Comparison of ENCODE assay signal across 8 cellular contexts in the genomic region with DNA sequence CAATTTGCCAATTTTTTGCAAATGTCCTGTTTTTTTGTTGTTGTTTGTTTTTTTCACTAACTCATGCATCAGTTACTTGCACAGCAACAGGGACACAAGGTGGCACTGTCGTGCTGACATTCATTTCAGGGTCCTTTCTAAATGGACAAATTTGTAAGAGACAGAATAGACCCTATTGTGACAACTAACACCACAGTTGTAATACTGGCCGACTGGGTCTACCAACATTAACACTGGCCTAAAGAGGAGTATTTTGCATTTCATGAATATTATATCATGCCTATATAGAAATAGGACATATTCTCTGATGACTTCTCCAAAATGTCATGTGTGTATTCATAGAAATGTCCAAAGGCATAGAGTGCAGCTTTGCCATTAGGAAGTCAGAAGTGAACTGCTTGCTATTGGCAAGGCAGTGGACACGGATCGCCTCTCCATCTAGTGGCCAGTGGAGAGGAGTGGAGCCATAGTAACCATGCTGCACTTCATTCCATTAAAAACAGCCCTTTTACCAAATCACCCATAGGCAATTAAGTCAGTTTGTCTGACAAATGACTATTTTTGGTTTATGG. TPM values are rescaled to one million over a fixed set of nuclear protein-coding genes. Genes with fewer than 3 reads are reported as not detected.
DNase-seq lines count a peak whose midpoint lies in the region; ATAC-seq, FAIRE-seq and TF ChIP-seq lines count a peak whose summit lies in the region.

No MANE protein-coding gene starts in this region.

- POLR2A ChIA-PET in GM12878 (lab: Charles Lee) = no interaction called here

- H3F3A ChIP-seq in MM.1S (ENCODE audit: insufficient read depth, low read length) (no peaks in the 10 kb centered on the region), SU-DHL-6 (ENCODE audit: insufficient read depth) (no peaks in the 10 kb centered on the region), smooth muscle cell (ENCODE audit: low read depth) (no peaks in the 10 kb centered on the region)

- H3K9me2 ChIP-seq in MM.1S (replicated peaks; ENCODE audit: insufficient read depth, low read length) (no peaks in the 10 kb centered on the region), SU-DHL-6 (replicated peaks; ENCODE audit: insufficient read depth, low read length) (no peaks in the 10 kb centered on the region)

- H3K9ac ChIP-seq in MM.1S (ENCODE audit: low read length) = no peak overlapping the region
- H3K9ac ChIP-seq in SU-DHL-6 (ENCODE audit: low read length) = no peak overlapping the region
- no peak overlapping the region for H3K9ac ChIP-seq in GM12878 (ENCODE audit: control insufficient read depth, insufficient read depth, low read length)
- no peak overlapping the region for H3K9ac ChIP-seq in smooth muscle cell (ENCODE audit: low read depth)

- H4K20me1 ChIP-seq in MM.1S (ENCODE audit: insufficient read depth, low read length) (no peaks in the 10 kb centered on the region), SU-DHL-6 (ENCODE audit: low read depth, low read length) (no peaks in the 10 kb centered on the region), GM12878 (ENCODE audit: control insufficient read depth, insufficient read depth) (no peaks in the 10 kb centered on the region), smooth muscle cell (ENCODE audit: low read depth) (no peaks in the 10 kb centered on the region)

- no peak for TF ChIP-seq POLR2A in GM12878 (IDR thresholded peaks at IDR 0.05; ENCODE audit: low read depth, low read length)

- FAIRE-seq in GM12878 (lab: Jason Lieb, UNC) = peak; percentile 49

- H3K27me3 ChIP-seq in MM.1S (replicated peaks; ENCODE audit: insufficient read depth, low read length) (no peaks in the 10 kb centered on the region), SU-DHL-6 (ENCODE audit: low read length) (no peaks in the 10 kb centered on the region), GM12878 (replicated peaks in 1 of 2; ENCODE audit: control insufficient read depth in 2 of 2, insufficient read depth in 2 of 2, low read length in 1 of 2) (no peaks in the 10 kb centered on the region), smooth muscle cell (ENCODE audit: low read depth) (no peaks in the 10 kb centered on the region)

- SMC1A ChIA-PET in GM12878 (lab: Charles Lee; ENCODE audit: uncharacterized antibody, unreplicated experiment) = interaction anchor here (1.0 to 4.8 kb wide), 17 partner anchors 9 to 602 kb away, joined by 3 to 27 read pairs (median 4); no protein-coding TSS in a partner anchor

- BruUV-seq in GM12878 (replicated peaks; lab: Mats Ljungman, UMichigan) = no TSS peak

- TF ChIP-seq RAD21 in GM12878 (IDR thresholded peaks at IDR 0.05; ENCODE audit: insufficient read depth, low read depth, low read length) = peak; percentile 93

- DNase-seq in ELR (ENCODE audit: low read depth) (peak; percentile 69), MM.1S (peak; percentile 60), GM12878 (ENCODE audit: low read depth, low spot score) (peak; percentile 26), hippocampal formation (lab: John Stamatoyannopoulos, UW) (peak; percentile 70 to 94), smooth muscle cell (lab: John Stamatoyannopoulos, UW; ENCODE audit: unreplicated experiment) (no peak)

- H3K4me1 ChIP-seq in MM.1S (ENCODE audit: low read length) (no peaks in the 10 kb centered on the region), GM12878 (ENCODE audit: control insufficient read depth, insufficient read depth, low read length) (no peaks in the 10 kb centered on the region), smooth muscle cell (ENCODE audit: low read depth) (no peaks in the 10 kb centered on the region)

- H3K9me3 ChIP-seq in MM.1S (replicated peaks; ENCODE audit: insufficient read depth, low read length) (no peaks in the 10 kb centered on the region), SU-DHL-6 (ENCODE audit: insufficient read depth, low read length) (no peaks in the 10 kb centered on the region), GM12878 (replicated peaks; ENCODE audit: control insufficient read depth, insufficient read depth, low read length) (no peaks in the 10 kb centered on the region), smooth muscle cell (replicated peaks; ENCODE audit: low read depth) (no peaks in the 10 kb centered on the region)

- intact Hi-C loops in GM12878 (cut with micrococcal nuclease; ENCODE audit: unreplicated experiment) = loop anchor here (1.0 to 10.0 kb wide), 6 partner anchors 77 to 722 kb away; no protein-coding TSS in a partner anchor

- H3K4me2 ChIP-seq in MM.1S (ENCODE audit: low read depth, low read length) = no peak overlapping the region
- no peak overlapping the region for H3K4me2 ChIP-seq in SU-DHL-6 (ENCODE audit: low read depth, low read length, poor library complexity, severe bottlenecking)
- H3K4me2 ChIP-seq in GM12878 (ENCODE audit: control insufficient read depth, insufficient read depth) = no peak overlapping the region
- H3K4me2 ChIP-seq in smooth muscle cell = no peak overlapping the region

- in situ Hi-C loops in GM12878 (cut with MboI) = loop anchor here (5.0 to 10.0 kb wide), 2 partner anchors 70 to 602 kb away; no protein-coding TSS in a partner anchor

- TF ChIP-seq EP300 in GM12878 (IDR thresholded peaks at IDR 0.05; ENCODE audit: borderline replicate concordance in 1 of 2, control insufficient read depth in 1 of 2, low read depth in 2 of 2, low read length in 2 of 2) = no peak

- H3K79me2 ChIP-seq in MM.1S (ENCODE audit: low read length) = no peaks in the 10 kb centered on the region
- H3K79me2 ChIP-seq in SU-DHL-6 (ENCODE audit: insufficient read depth, low read length) = no peaks in the 10 kb centered on the region
- H3K79me2 ChIP-seq in GM12878 (ENCODE audit: control insufficient read depth, insufficient read depth, low read length) = no peaks in the 10 kb centered on the region
- H3K79me2 ChIP-seq in smooth muscle cell (ENCODE audit: low read depth) = no peaks in the 10 kb centered on the region

- CTCF ChIA-PET in GM12878 (lab: Yijun Ruan, JAX) = interaction anchor here (0.6 to 4.6 kb wide), 34 partner anchors 7 to 693 kb away, joined by 3 to 67 read pairs (median 4); no protein-coding TSS in a partner anchor

- ATAC-seq in GM21825 (IDR thresholded peaks at IDR 0.05; ENCODE audit: unreplicated experiment) (peak; percentile 76), GM12878 (peak; percentile 81), HG03025 (IDR thresholded peaks at IDR 0.05; ENCODE audit: low FRiP score, unreplicated experiment) (no peak)

- H3K36me3 ChIP-seq in MM.1S (replicated peaks; ENCODE audit: insufficient read depth, low read length) (no peaks in the 10 kb centered on the region), SU-DHL-6 (ENCODE audit: low read length) (no peaks in the 10 kb centered on the region), GM12878 (ENCODE audit: control insufficient read depth in 2 of 2, insufficient read depth in 2 of 2, low read length in 1 of 2) (no peaks in the 10 kb centered on the region), smooth muscle cell (ENCODE audit: low read depth) (no peaks in the 10 kb centered on the region)

- TF ChIP-seq CTCF in MM.1S (IDR thresholded peaks at IDR 0.05; ENCODE audit: low read length) (peak; percentile 79), SU-DHL-6 (IDR thresholded peaks at IDR 0.05; ENCODE audit: insufficient read depth, low read length, poor library complexity, severe bottlenecking) (peak; percentile 63), GM12878 (IDR thresholded peaks at IDR 0.05 in 2 of 3, conservative IDR thresholded peaks at IDR 0.05 in 1 of 3; ENCODE audit: control insufficient read depth in 2 of 3, extremely low read depth in 1 of 3, insufficient read depth in 1 of 3, low read depth in 3 of 3, low read length in 3 of 3) (peak; percentile 78 to 82 (median 78)), smooth muscle cell (IDR thresholded peaks at IDR 0.05; ENCODE audit: borderline replicate concordance, insufficient read depth, poor library complexity, severe bottlenecking) (peak; percentile 34)

- 10% methylated on average over 4 of the region's 4 CpGs for WGBS in GM12878 (ENCODE audit: insufficient coverage, insufficient replicate concordance, low lambda C conversion rate, missing lambda C conversion rate)
- WGBS in smooth muscle cell (ENCODE audit: low lambda C conversion rate) = 29% methylated on average over 4 of the region's 4 CpGs

- RAD21 ChIA-PET in GM12878 (lab: Charles Lee; ENCODE audit: unreplicated experiment) = interaction anchor here (0.7 to 1.5 kb wide), 7 partner anchors 35 to 693 kb away, joined by 3 to 5 read pairs (median 4); no protein-coding TSS in a partner anchor

- H2AFZ ChIP-seq in MM.1S (ENCODE audit: low read length) (no peak overlapping the region), SU-DHL-6 (ENCODE audit: low read depth, low read length, severe bottlenecking) (no peak overlapping the region), GM12878 (ENCODE audit: control insufficient read depth, low read depth, low read length) (no peak overlapping the region), smooth muscle cell (ENCODE audit: low read depth) (no peak overlapping the region)

- H3K4me3 ChIP-seq in MM.1S (ENCODE audit: low read length) (no peak overlapping the region), SU-DHL-6 (ENCODE audit: insufficient read depth, low read length, poor library complexity, severe bottlenecking) (no peak overlapping the region), GM12878 (no peak overlapping the region), smooth muscle cell (no peak overlapping the region)

- H3K27ac ChIP-seq in MM.1S (ENCODE audit: low read length) (no peak overlapping the region), SU-DHL-6 (ENCODE audit: low read depth, low read length) (no peak overlapping the region), GM12878 (ENCODE audit: control insufficient read depth, insufficient read depth) (no peak overlapping the region), smooth muscle cell (ENCODE audit: low read depth) (no peak overlapping the region)

RNA-seq across cellular contexts. Expression of a gene that starts 54.8 kb away (rescaled TPM):
- 85.2 and 93.8 TPM in 2 replicates for total RNA-seq in GM12878 (2013; cell fraction: nucleolus; rRNA removed)
- 4.1 and 5.4 TPM in 2 replicates for total RNA-seq in GM12878 (2014; rRNA removed)
- 5.5 and 6.1 TPM in 2 replicates for total RNA-seq in GM12878 (2014; rRNA removed; fragmentation: Illumina TruSeq; extraction: Trizol)
- 4.2 and 4.8 TPM in 2 replicates for total RNA-seq in GM12878 (2021)
- 0.58 TPM for polyA plus RNA-seq in GM12878 (2011; ENCODE audit: low read depth)
- 0.63 and 0.72 TPM in 2 replicates for polyA plus RNA-seq in GM12878 (2011; rRNA removed)
- 0.17 and 0.30 TPM in 2 replicates for polyA plus RNA-seq in GM12878 (2011; cell fraction: cytosol; rRNA removed)
- polyA plus RNA-seq in GM12878 (2011; cell fraction: nucleus; rRNA removed) = 2.3 and 2.7 TPM in 2 replicates
- 1.4 and 1.6 TPM in 2 replicates for polyA plus RNA-seq in GM12878 (2012)
- 0.40 and 1.0 TPM in 2 replicates for polyA plus RNA-seq in GM12878 (2014; fragmentation: Illumina TruSeq; extraction: Trizol)
- 1 to 10 TPM in 1 of 2 experiments, under 1 TPM in 1; 0.20 to 1.2 TPM for polyA plus RNA-seq in GM12878 (2014; fragmentation: Nextera tagmentation; extraction: Ambion mirVana)
- 0.34 and 0.38 TPM in 2 replicates for polyA plus RNA-seq in GM12878 (2014; rRNA removed)
- 1 to 10 TPM; 3.1 to 5.1 TPM for polyA plus RNA-seq in GM12878 (2016; fragmentation: Nextera tagmentation; extraction: Ambion mirVana)
- 10.5 and 12.6 TPM in 2 replicates for polyA minus RNA-seq in GM12878 (2011; rRNA and poly(A)+ RNA removed)
- polyA minus RNA-seq in GM12878 (2011; cell fraction: cytosol; rRNA and poly(A)+ RNA removed) = 0.73 and 2.1 TPM in 2 replicates
- 14.6 and 25.3 TPM in 2 replicates for polyA minus RNA-seq in GM12878 (2011; cell fraction: nucleus; rRNA and poly(A)+ RNA removed)
- 5.4 and 6.8 TPM in 2 replicates for total RNA-seq in smooth muscle cell
- 4.9 and 5.8 TPM in 2 replicates for polyA plus RNA-seq in smooth muscle cell
